Comparison of ENCODE assay signal across 11 cellular contexts in genomic region chr22:18048441-18048898, GRCh38. TPM values are rescaled to one million over a fixed set of nuclear protein-coding genes. Genes with fewer than 3 reads are reported as not detected.
DNase-seq lines count a peak whose midpoint lies in the region; ATAC-seq and TF ChIP-seq lines count a peak whose summit lies in the region.
"Had no signal": no experiment of that assay in that cellular context is flagged by ENCODE, and none has a peak within 500 bp of the region (broad histone marks: within the 10 kb centered on the region; RNA-seq: fewer than 3 reads in every experiment).

No MANE protein-coding gene starts in this region.

- H3K27ac ChIP-seq in colonic mucosa (peak overlapping the region; percentile 36), upper lobe of right lung (peak overlapping the region; percentile 24)

- H3K9me3 ChIP-seq in colonic mucosa (no peaks in the 10 kb centered on the region), mucosa of stomach (ENCODE audit: control insufficient read depth, low read length) (no peaks in the 10 kb centered on the region), upper lobe of right lung (no peaks in the 10 kb centered on the region)

- H3K36me3 ChIP-seq in colonic mucosa (no peaks in the 10 kb centered on the region), mucosa of stomach (ENCODE audit: control insufficient read depth, insufficient read depth, low read length) (no peaks in the 10 kb centered on the region), upper lobe of right lung (no peaks in the 10 kb centered on the region)

- TF ChIP-seq CTCF in HFF-Myc (IDR thresholded peaks at IDR 0.05; ENCODE audit: low read depth, low read length, missing control alignments), result no peak
- no peak for TF ChIP-seq CTCF in colonic mucosa (IDR thresholded peaks at IDR 0.05)
- no peak for TF ChIP-seq CTCF in upper lobe of right lung (IDR thresholded peaks at IDR 0.05)

- ATAC-seq in upper lobe of right lung (peak; percentile 56), HG02678 (IDR thresholded peaks at IDR 0.05; ENCODE audit: unreplicated experiment) (no peak)

- H3K9ac ChIP-seq in colonic mucosa (ENCODE audit: low read depth in 2 of 2, low read length in 2 of 2) (peak overlapping the region in 1 of 2 donors; percentile 35), mucosa of stomach (ENCODE audit: low read length) (peak overlapping the region; percentile 6)

- peaks cover 4% of the 10 kb centered on the region for H3K4me1 ChIP-seq in colonic mucosa
- no peaks in the 10 kb centered on the region for H3K4me1 ChIP-seq in mucosa of stomach (ENCODE audit: control insufficient read depth, insufficient read depth, low read length)
- H3K4me1 ChIP-seq in upper lobe of right lung, result peaks cover 5% of the 10 kb centered on the region

- H3K27me3 ChIP-seq in colonic mucosa (no peaks in the 10 kb centered on the region), mucosa of stomach (ENCODE audit: control insufficient read depth, insufficient read depth, low read length) (peaks cover 4% of the 10 kb centered on the region), upper lobe of right lung (peaks cover 4% of the 10 kb centered on the region)

- DNase-seq in HFF-Myc (ENCODE audit: extremely low read depth, low read depth), result no peak
- peak; percentile 36 for DNase-seq in colonic mucosa
- peak; percentile 60 for DNase-seq in upper lobe of right lung
- DNase-seq in activated gamma-delta T cell treated with Interleukin-2 at 50 U/mL for 16 hours, result no peak
- DNase-seq in pons (ENCODE audit: low spot score), result no peak
- DNase-seq: activated naive CD4-positive, alpha-beta T cell treated with anti-CD3 and anti-CD28 coated beads, Interleukin-2, amount 50 U/mL, for 16 hours; DND-41; hippocampal formation; NCI-H1417 had no signal

- peak overlapping the region; percentile 8 for H3K4me3 ChIP-seq in HFF-Myc (replicated peaks; ENCODE audit: low read depth, low read length)
- H3K4me3 ChIP-seq in colonic mucosa, result no peak overlapping the region
- H3K4me3 ChIP-seq in mucosa of stomach (ENCODE audit: low read length), result no peak overlapping the region
- H3K4me3 ChIP-seq in upper lobe of right lung, result no peak overlapping the region

- intact Hi-C loops in colonic mucosa (cut with DNase I), result no loop called here
- intact Hi-C loops in upper lobe of right lung (cut with DNase I), result no loop called here

RNA-seq across cellular contexts. Expression of gene MICAL3, which starts 24.1 kb away (rescaled TPM):
- total RNA-seq in colonic mucosa, result 10 to 100 TPM; 72.5 to 84.5 TPM
- total RNA-seq in upper lobe of right lung, result 31.2 TPM

RNA-seq across cellular contexts. Expression of gene PEX26, which starts 29.3 kb away (rescaled TPM):
- 100 to 1,000 TPM in 1 of 2 donors, 10 to 100 TPM in 1; 86.7 to 128 TPM for total RNA-seq in colonic mucosa
- 35.5 TPM for total RNA-seq in upper lobe of right lung

Comparison
In these comparisons a context has a peak if more than half of its experiments do, and no peak if none do; other contexts are left out.
1. DNase-seq: peak in colonic mucosa (single experiment) and upper lobe of right lung (single experiment); none in HFF-Myc (single experiment), activated gamma-delta T cell treated with Interleukin-2 at 50 U/mL for 16 hours (single experiment) and pons (single experiment).